ENCODE assay signal across 8 cellular contexts in the genomic region with DNA sequence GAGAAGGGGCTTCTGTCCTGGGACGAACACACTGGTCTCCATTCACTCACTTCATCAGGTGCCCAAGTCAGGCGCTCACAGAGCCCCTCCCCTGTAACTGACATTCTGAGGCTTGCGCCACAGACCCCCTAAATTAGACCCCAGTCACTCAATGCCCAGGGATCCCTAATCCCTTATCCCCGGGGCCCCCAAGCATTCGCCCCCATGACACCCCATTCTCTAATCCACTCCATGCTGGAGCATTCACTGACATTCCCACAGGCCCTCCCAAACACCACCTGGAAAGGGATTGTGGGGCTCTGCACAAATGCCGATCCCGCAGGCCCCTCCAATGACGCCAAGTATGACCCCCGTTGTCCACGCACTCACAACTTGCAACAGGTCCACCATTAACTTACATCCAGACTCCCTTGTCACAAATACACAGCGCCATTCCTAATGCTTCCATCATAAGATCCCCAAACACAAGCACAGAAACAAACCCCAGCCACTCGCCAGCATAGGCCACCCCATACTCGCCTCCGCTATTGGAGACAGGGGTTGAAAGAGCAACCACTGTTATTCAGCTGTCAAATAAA. TPM values are rescaled to one million over a fixed set of nuclear protein-coding genes. Genes with fewer than 3 reads are reported as not detected.
DNase-seq lines count a peak whose midpoint lies in the region; ATAC-seq, FAIRE-seq and TF ChIP-seq lines count a peak whose summit lies in the region.
"Had no signal": no experiment of that assay in that cellular context is flagged by ENCODE, and none has a peak within 500 bp of the region (broad histone marks: within the 10 kb centered on the region; RNA-seq: fewer than 3 reads in every experiment).

No MANE protein-coding gene starts in this region.

- H3K36me3 ChIP-seq in skeletal muscle tissue (ENCODE audit: control insufficient read depth in 3 of 3, insufficient read depth in 3 of 3, low read length in 3 of 3) (peaks cover 9 to 28% (median 9%) of the 10 kb centered on the region in 3 donors), small intestine (ENCODE audit: control insufficient read depth in 2 of 2, insufficient read depth in 2 of 2, low read length in 2 of 2) (no peaks in the 10 kb centered on the region)

- TF ChIP-seq CTCF in HFF-Myc (IDR thresholded peaks at IDR 0.05; ENCODE audit: low read depth, low read length, missing control alignments) (no peak), fibroblast of villous mesenchyme (IDR thresholded peaks at IDR 0.05; ENCODE audit: insufficient read depth, low read depth, low read length) (no peak)

- H3K9me3 ChIP-seq in skeletal muscle tissue (ENCODE audit: control insufficient read depth in 3 of 3, low read length in 3 of 3) = peaks cover 18 to 33% (median 26%) of the 10 kb centered on the region in 3 donors
- H3K9me3 ChIP-seq in small intestine (ENCODE audit: control insufficient read depth, low read depth) = peaks cover 2% of the 10 kb centered on the region

- peak overlapping the region; percentile 78 for H3K4me3 ChIP-seq in HFF-Myc (replicated peaks; ENCODE audit: low read depth, low read length)
- H3K4me3 ChIP-seq in fibroblast of villous mesenchyme (ENCODE audit: low read depth, low read length) = peak overlapping the region; percentile 92
- peak overlapping the region; percentile 84 to 96 (median 91) for H3K4me3 ChIP-seq in skeletal muscle tissue (ENCODE audit: low read length in 3 of 3)
- H3K4me3 ChIP-seq in small intestine (ENCODE audit: low read depth in 1 of 2, low read length in 2 of 2) = no peak overlapping the region

- ATAC-seq in GM19351 (IDR thresholded peaks at IDR 0.05; ENCODE audit: unreplicated experiment) = no peak

- 87 to 97% (median 95%) methylated on average over 14 of the region's 14 CpGs for WGBS in small intestine, 3 donors

- H3K4me1 ChIP-seq in skeletal muscle tissue (ENCODE audit: control insufficient read depth in 3 of 3, insufficient read depth in 3 of 3, low read length in 3 of 3) (peaks cover 11 to 13% (median 12%) of the 10 kb centered on the region in 3 donors), small intestine (ENCODE audit: control insufficient read depth in 2 of 2, insufficient read depth in 1 of 2, low read depth in 1 of 2, low read length in 1 of 2) (no peaks in the 10 kb centered on the region)

- peak overlapping the region; percentile 14 to 90 (median 83) for H3K9ac ChIP-seq in skeletal muscle tissue (ENCODE audit: low read depth in 1 of 3, low read length in 3 of 3)

- DNase-seq in HFF-Myc (ENCODE audit: extremely low read depth, low read depth) = no peak
- DNase-seq in T1000 (lab: John Stamatoyannopoulos, UW) = peak; percentile 4
- no peak for DNase-seq in fibroblast of villous mesenchyme (ENCODE audit: low read depth)
- no peak for DNase-seq in small intestine
- no peak for DNase-seq in ureter (ENCODE audit: low spot score)
- DNase-seq: NCI-H1105 treated with DMSO at 0.1 percent for 48 hours had no signal

- H3K27me3 ChIP-seq in skeletal muscle tissue (ENCODE audit: control insufficient read depth in 3 of 3, insufficient read depth in 3 of 3, low read length in 3 of 3) (no peaks in the 10 kb centered on the region), small intestine (ENCODE audit: control insufficient read depth in 2 of 2, insufficient read depth in 2 of 2, low read length in 2 of 2) (no peaks in the 10 kb centered on the region)

- H3K27ac ChIP-seq in skeletal muscle tissue (ENCODE audit: low read depth, low read length) = peak overlapping the region; percentile 80
- H3K27ac ChIP-seq in small intestine (ENCODE audit: low read depth in 1 of 2, low read length in 1 of 2) = no peak overlapping the region

- no peak for FAIRE-seq in small intestine (lab: Jason Lieb, UNC)

RNA-seq across cellular contexts. Expression of a gene that starts 1.5 kb away (rescaled TPM):
- total RNA-seq in fibroblast of villous mesenchyme (7.7 and 14.2 TPM in 2 replicates), skeletal muscle tissue (6.3 TPM), ureter (24.4 TPM)
- polyA plus RNA-seq in small intestine = 1 to 10 TPM in 2 of 3 donors, under 1 TPM in 1; 0.81 to 3.3 (median 2.2) TPM

RNA-seq across cellular contexts. Expression of a gene that starts 31.6 kb away (rescaled TPM):
- 10.4 and 23.2 TPM in 2 replicates for total RNA-seq in fibroblast of villous mesenchyme
- 8.4 TPM for total RNA-seq in skeletal muscle tissue
- 1 to 10 TPM; 1.1 to 3.6 (median 2.2) TPM for polyA plus RNA-seq in small intestine
- 21.6 TPM for total RNA-seq in ureter

Comparison
In these comparisons a context has a peak if more than half of its experiments do, and no peak if none do; other contexts are left out.
1. H3K4me3 ChIP-seq: peak in HFF-Myc (single experiment), fibroblast of villous mesenchyme (single experiment) and skeletal muscle tissue (3 of 3); none in small intestine (0 of 2).